Comparison of ENCODE assay signal across 8 cellular contexts in genomic region chr6:35687658-35688604, GRCh38.
A peak's percentile ranks its signal among the peaks of the same experiment; 100 is the strongest.
DNase-seq lines count a peak whose midpoint lies in the region; ATAC-seq and TF ChIP-seq lines count a peak whose summit lies in the region.

No MANE protein-coding gene starts in this region.

- H3K27me3 ChIP-seq in muscle layer of colon (ENCODE audit: control insufficient read depth in 1 of 2, insufficient read depth in 2 of 2, low read length in 2 of 2), result no peaks in the 10 kb centered on the region

- H3K36me3 Mint-ChIP-seq in stimulated activated naive B cell treated with anti-CD40 and anti-IgM and Interleukin-4, amounts not matched to agents 10 μg/mL and 1 μg/mL and 100 μg/mL, for 72 hours, result no peaks in the 10 kb centered on the region

- peak overlapping the region; percentile 88 for H3K27ac ChIP-seq in muscle layer of colon (ENCODE audit: low read depth, low read length)

- peak overlapping the region; percentile 88 to 89 for H3K4me3 Mint-ChIP-seq in stimulated activated naive B cell treated with anti-CD40 and anti-IgM and Interleukin-4, amounts not matched to agents 10 μg/mL and 1 μg/mL and 100 μg/mL, for 72 hours

- TF ChIP-seq POLR2A in erythroblast (IDR thresholded peaks at IDR 0.05; ENCODE audit: low read length), result peak; percentile 68

- H3K9me3 ChIP-seq in muscle layer of colon (ENCODE audit: low read length), result no peaks in the 10 kb centered on the region

- peak overlapping the region; percentile 72 for H3K27ac Mint-ChIP-seq in stimulated activated naive B cell treated with anti-CD40 and anti-IgM and Interleukin-4, amounts not matched to agents 10 μg/mL and 1 μg/mL and 100 μg/mL, for 72 hours

- H3K9me3 Mint-ChIP-seq in stimulated activated naive B cell treated with anti-CD40 and anti-IgM and Interleukin-4, amounts not matched to agents 10 μg/mL and 1 μg/mL and 100 μg/mL, for 72 hours, result no peaks in the 10 kb centered on the region

- DNase-seq in 8988T (peak; percentile 18), NCI-H526 (lab: John Stamatoyannopoulos, UW) (peak; percentile 54 to 83), erythroblast (lab: John Stamatoyannopoulos, UW) (peak; percentile 84 to 86)
- DNase-seq in activated CD8-positive, alpha-beta memory T cell treated with anti-CD3 and anti-CD28 coated beads, Interleukin-2, amount 50 U/mL, for 48 hours, result peak; percentile 84
- peak; percentile 45 for DNase-seq in stimulated activated naive B cell treated with anti-CD40 and anti-IgM and Interleukin-4, amounts not matched to agents 10 μg/mL and 1 μg/mL and 100 μg/mL, for 72 hours

- H3K36me3 ChIP-seq in muscle layer of colon (ENCODE audit: insufficient read depth, low read length), result no peaks in the 10 kb centered on the region

- H3K4me3 ChIP-seq in muscle layer of colon (ENCODE audit: low read depth in 1 of 2, low read length in 2 of 2), result peak overlapping the region; percentile 92 to 96

- peaks cover 20% of the 10 kb centered on the region for H3K4me1 ChIP-seq in muscle layer of colon (ENCODE audit: insufficient read depth, low read length)

- H3K9ac ChIP-seq in muscle layer of colon (ENCODE audit: low read length), result peak overlapping the region; percentile 90

- H3K27me3 Mint-ChIP-seq in stimulated activated naive B cell treated with anti-CD40 and anti-IgM and Interleukin-4, amounts not matched to agents 10 μg/mL and 1 μg/mL and 100 μg/mL, for 72 hours, result no peaks in the 10 kb centered on the region

- peak; percentile 14 for ATAC-seq in GM18520 (IDR thresholded peaks at IDR 0.05; ENCODE audit: unreplicated experiment)
- peak; percentile 33 for ATAC-seq in HG03039 (IDR thresholded peaks at IDR 0.05; ENCODE audit: unreplicated experiment)
- ATAC-seq in stimulated activated naive B cell treated with anti-CD40 and anti-IgM and Interleukin-4, amounts not matched to agents 10 μg/mL and 1 μg/mL and 100 μg/mL, for 72 hours (replicated peaks), result peak; percentile 59 to 65

- H3K4me1 Mint-ChIP-seq in stimulated activated naive B cell treated with anti-CD40 and anti-IgM and Interleukin-4, amounts not matched to agents 10 μg/mL and 1 μg/mL and 100 μg/mL, for 72 hours, result peaks cover 6 to 15% of the 10 kb centered on the region in 2 donors

Comparison
In these comparisons a context has a peak if more than half of its experiments do, and no peak if none do; other contexts are left out.
1. Peak in every context shown above with its lines: DNase-seq, ATAC-seq, H3K4me3 ChIP-seq and H3K27ac ChIP-seq.
2. DNase-seq: peak in every context shown above with its lines; median percentile 85 in erythroblast; 84 in activated CD8-positive, alpha-beta memory T cell treated with anti-CD3 and anti-CD28 coated beads, Interleukin-2, amount 50 U/mL, for 48 hours; 68 in NCI-H526; 45 in stimulated activated naive B cell treated with anti-CD40 and anti-IgM and Interleukin-4, amounts not matched to agents 10 μg/mL and 1 μg/mL and 100 μg/mL, for 72 hours; 18 in 8988T.